ENCODE assay signal across 19 cellular contexts in the genomic region with DNA sequence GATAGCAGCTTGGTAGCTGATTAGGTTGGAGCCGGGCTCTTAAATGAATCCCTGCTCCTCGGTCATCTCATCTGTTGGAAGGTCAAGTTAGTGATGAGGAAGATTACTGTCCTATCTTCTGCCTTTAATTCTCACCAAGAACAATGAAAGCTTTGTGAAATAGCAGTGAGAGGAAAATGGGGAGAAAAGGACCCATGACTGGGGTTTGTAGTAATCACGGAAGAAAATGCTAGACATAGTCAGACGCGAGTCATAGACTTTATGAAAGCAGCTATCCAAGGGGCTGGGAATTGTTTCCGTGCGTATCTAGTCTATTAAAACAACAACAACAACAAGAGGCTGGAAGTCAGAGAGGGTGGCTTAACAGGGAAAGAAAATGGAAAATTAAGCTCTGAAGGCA. TPM values are rescaled to one million over a fixed set of nuclear protein-coding genes. Genes with fewer than 3 reads are reported as not detected.
DNase-seq lines count a peak whose midpoint lies in the region; ATAC-seq, FAIRE-seq and TF ChIP-seq lines count a peak whose summit lies in the region.
"Had no signal": no experiment of that assay in that cellular context is flagged by ENCODE, and none has a peak within 500 bp of the region (broad histone marks: within the 10 kb centered on the region; RNA-seq: fewer than 3 reads in every experiment).

No MANE protein-coding gene starts in this region.

- peaks cover 69% of the 10 kb centered on the region for H3K4me1 ChIP-seq in CD4-positive, CD25-positive, alpha-beta regulatory T cell (ENCODE audit: control insufficient read depth, insufficient read depth, low read length, poor library complexity, severe bottlenecking)

- POLR2A ChIA-PET in activated CD8-positive, alpha-beta T cell treated with anti-CD3 and anti-CD28 coated beads, Interleukin-2, amount 10 ng/mL, durations not matched to agents 7 days and 5 days (lab: Charles Lee), result interaction anchor here (2.0 kb wide), 1 partner anchor 16 kb away, joined by 8 read pairs; no protein-coding TSS in a partner anchor
- POLR2A ChIA-PET in HEK293T (lab: Yijun Ruan, JAX), result no interaction called here

- peaks cover 39 to 93% (median 77%) of the 10 kb centered on the region in 4 donors for H3K4me1 Mint-ChIP-seq in CD4-positive, CD25-positive, alpha-beta regulatory T cell
- peaks cover 91% of the 10 kb centered on the region for H3K4me1 Mint-ChIP-seq in activated CD8-positive, alpha-beta T cell treated with anti-CD3 and anti-CD28 coated beads, Interleukin-2, amount 10 ng/mL, durations not matched to agents 7 days and 5 days (ENCODE audit: low read depth)
- peaks cover 89 to 93% of the 10 kb centered on the region in 2 donors for H3K4me1 Mint-ChIP-seq in immature natural killer cell

- H3K4me3 Mint-ChIP-seq in CD4-positive, CD25-positive, alpha-beta regulatory T cell, result peak overlapping the region; percentile 0 to 58 (median 10)
- H3K4me3 Mint-ChIP-seq in activated CD8-positive, alpha-beta T cell treated with anti-CD3 and anti-CD28 coated beads, Interleukin-2, amount 10 ng/mL, durations not matched to agents 7 days and 5 days, result no peak overlapping the region
- peak overlapping the region; percentile 65 to 80 (median 65) for H3K4me3 Mint-ChIP-seq in immature natural killer cell

- DNase-seq in CD4-positive, CD25-positive, alpha-beta regulatory T cell, result no peak
- DNase-seq in Daoy (ENCODE audit: low read depth) (peak; percentile 13), immature natural killer cell (no peak), HEK293T (ENCODE audit: extremely low spot score) (no peak), HTR-8/SVneo (ENCODE audit: insufficient read length, low spot score) (no peak), NCI-H146 treated with DMSO at 0.1 percent for 48 hours (lab: John Stamatoyannopoulos, UW; ENCODE audit: unreplicated experiment) (no peak)
- DNase-seq in activated CD8-positive, alpha-beta T cell treated with anti-CD3 and anti-CD28 coated beads, Interleukin-2, amount 10 ng/mL, durations not matched to agents 7 days and 5 days, result no peak
- DNase-seq: activated effector memory CD4-positive, alpha-beta T cell treated with anti-CD3 and anti-CD28 coated beads, Interleukin-2, amount 50 U/mL, for 16 hours; amygdala; cerebellar nuclear complex; effector CD8-positive, alpha-beta T cell; Kasumi-1; NCI-H1092 treated with DMSO at 0.1 percent for 48 hours; NCI-H510A treated with DMSO at 0.1 percent for 48 hours; nucleus accumbens; WERI-Rb-1 had no signal

- peaks cover 1 to 21% (median 8%) of the 10 kb centered on the region in 7 donors for H3K9me3 Mint-ChIP-seq in CD4-positive, CD25-positive, alpha-beta regulatory T cell
- peaks cover 14% of the 10 kb centered on the region for H3K9me3 Mint-ChIP-seq in activated CD8-positive, alpha-beta T cell treated with anti-CD3 and anti-CD28 coated beads, Interleukin-2, amount 10 ng/mL, durations not matched to agents 7 days and 5 days (ENCODE audit: insufficient read depth)
- H3K9me3 Mint-ChIP-seq in immature natural killer cell, result no peaks in the 10 kb centered on the region

- peaks cover 60% of the 10 kb centered on the region for H3K36me3 Mint-ChIP-seq in CD4-positive, CD25-positive, alpha-beta regulatory T cell
- peaks cover 78% of the 10 kb centered on the region for H3K36me3 Mint-ChIP-seq in activated CD8-positive, alpha-beta T cell treated with anti-CD3 and anti-CD28 coated beads, Interleukin-2, amount 10 ng/mL, durations not matched to agents 7 days and 5 days (ENCODE audit: low read depth)
- H3K36me3 Mint-ChIP-seq in immature natural killer cell, result peaks cover 9 to 39% (median 18%) of the 10 kb centered on the region in 3 donors

- H3K27ac Mint-ChIP-seq in CD4-positive, CD25-positive, alpha-beta regulatory T cell, result peak overlapping the region; percentile 39 to 98 (median 83)
- H3K27ac Mint-ChIP-seq in activated CD8-positive, alpha-beta T cell treated with anti-CD3 and anti-CD28 coated beads, Interleukin-2, amount 10 ng/mL, durations not matched to agents 7 days and 5 days, result peak overlapping the region; percentile 4
- peak overlapping the region; percentile 89 to 95 (median 92) for H3K27ac Mint-ChIP-seq in immature natural killer cell

- no peak for FAIRE-seq in HTR-8/SVneo (lab: Jason Lieb, UNC)
- FAIRE-seq: D721Med had no signal

- no peak overlapping the region for H3K27ac ChIP-seq in CD4-positive, CD25-positive, alpha-beta regulatory T cell (ENCODE audit: insufficient read depth, low read length, poor library complexity, severe bottlenecking)
- H3K27ac ChIP-seq: tibial nerve, WERI-Rb-1 had no signal

- no peak for ATAC-seq in CD4-positive, CD25-positive, alpha-beta regulatory T cell (ENCODE audit: low read depth in 2 of 2)
- ATAC-seq in activated CD8-positive, alpha-beta T cell treated with anti-CD3 and anti-CD28 coated beads, Interleukin-2, amount 10 ng/mL, durations not matched to agents 7 days and 5 days, result no peak

- H3K36me3 ChIP-seq in CD4-positive, CD25-positive, alpha-beta regulatory T cell (ENCODE audit: control insufficient read depth, insufficient read depth, low read length), result peaks cover 46% of the 10 kb centered on the region
- H3K36me3 ChIP-seq: tibial nerve, WERI-Rb-1 had no signal

- CTCF ChIA-PET in activated CD8-positive, alpha-beta T cell treated with anti-CD3 and anti-CD28 coated beads, Interleukin-2, amount 10 ng/mL, durations not matched to agents 7 days and 5 days (lab: Charles Lee), result interaction anchor here (0.8 to 2.4 kb wide), 4 partner anchors 31 to 51 kb away, joined by 3 to 15 read pairs (median 4); no protein-coding TSS in a partner anchor
- CTCF ChIA-PET in HEK293T (lab: Yijun Ruan, JAX), result no interaction called here

- H3K4me3 ChIP-seq in CD4-positive, CD25-positive, alpha-beta regulatory T cell (ENCODE audit: low read depth, low read length), result no peak overlapping the region
- H3K4me3 ChIP-seq: tibial nerve had no signal

- peaks cover 5 to 8% of the 10 kb centered on the region in 2 experiments for H3K9me3 ChIP-seq in CD4-positive, CD25-positive, alpha-beta regulatory T cell (ENCODE audit: control insufficient read depth in 2 of 2, low read length in 2 of 2)

- no peaks in the 10 kb centered on the region for H3K27me3 Mint-ChIP-seq in CD4-positive, CD25-positive, alpha-beta regulatory T cell
- no peaks in the 10 kb centered on the region for H3K27me3 Mint-ChIP-seq in activated CD8-positive, alpha-beta T cell treated with anti-CD3 and anti-CD28 coated beads, Interleukin-2, amount 10 ng/mL, durations not matched to agents 7 days and 5 days (ENCODE audit: low read depth)
- H3K27me3 Mint-ChIP-seq in immature natural killer cell (ENCODE audit: low read depth in 3 of 3), result peaks cover 0 to 3% (median 2%) of the 10 kb centered on the region in 3 donors

- H3K27me3 ChIP-seq in CD4-positive, CD25-positive, alpha-beta regulatory T cell (ENCODE audit: control insufficient read depth, insufficient read depth, low read length), result no peaks in the 10 kb centered on the region
- H3K27me3 ChIP-seq: tibial nerve had no signal

TF ChIP-seq in HEK293T, 16 proteins besides CTCF, POLR2A, EP300 and RAD21:
- TF ChIP-seq, protein P1, sequence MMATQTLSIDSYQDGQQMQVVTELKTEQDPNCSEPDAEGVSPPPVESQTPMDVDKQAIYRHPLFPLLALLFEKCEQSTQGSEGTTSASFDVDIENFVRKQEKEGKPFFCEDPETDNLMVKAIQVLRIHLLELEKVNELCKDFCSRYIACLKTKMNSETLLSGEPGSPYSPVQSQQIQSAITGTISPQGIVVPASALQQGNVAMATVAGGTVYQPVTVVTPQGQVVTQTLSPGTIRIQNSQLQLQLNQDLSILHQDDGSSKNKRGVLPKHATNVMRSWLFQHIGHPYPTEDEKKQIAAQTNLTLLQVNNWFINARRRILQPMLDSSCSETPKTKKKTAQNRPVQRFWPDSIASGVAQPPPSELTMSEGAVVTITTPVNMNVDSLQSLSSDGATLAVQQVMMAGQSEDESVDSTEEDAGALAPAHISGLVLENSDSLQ (IDR thresholded peaks at IDR 0.05), result no peak
- TF ChIP-seq FOXA1 (IDR thresholded peaks at IDR 0.05), result no peak
- TF ChIP-seq ZNF384 (IDR thresholded peaks at IDR 0.05), result no peak
- no peak for TF ChIP-seq L3MBTL2 (conservative IDR thresholded peaks at IDR 0.05)
- TF ChIP-seq FOXM1 (IDR thresholded peaks at IDR 0.05; ENCODE audit: borderline replicate concordance), result no peak
- no peak for TF ChIP-seq SP1 (IDR thresholded peaks at IDR 0.05)
- TF ChIP-seq ARNT (IDR thresholded peaks at IDR 0.05), result no peak
- TF ChIP-seq FOXK2 (IDR thresholded peaks at IDR 0.05), result no peak
- no peak for TF ChIP-seq CTBP1 (IDR thresholded peaks at IDR 0.05; ENCODE audit: borderline replicate concordance)
- TF ChIP-seq NFRKB (IDR thresholded peaks at IDR 0.05), result no peak
- no peak for TF ChIP-seq BHLHE40 (IDR thresholded peaks at IDR 0.05; ENCODE audit: borderline replicate concordance)
- TF ChIP-seq SUZ12 (IDR thresholded peaks at IDR 0.05), result no peak
- TF ChIP-seq LEF1 (IDR thresholded peaks at IDR 0.05; ENCODE audit: borderline replicate concordance), result no peak
- TF ChIP-seq ELF4 (IDR thresholded peaks at IDR 0.05), result no peak
- TF ChIP-seq TARDBP (IDR thresholded peaks at IDR 0.05), result no peak
- no peak for TF ChIP-seq HDGF (IDR thresholded peaks at IDR 0.05; ENCODE audit: borderline replicate concordance)

RNA-seq across cellular contexts. Expression of a gene that starts 18.3 kb away (rescaled TPM):
- 275 TPM for total RNA-seq in CD4-positive, CD25-positive, alpha-beta regulatory T cell
- 10 to 100 TPM; 34.8 to 40.1 (median 36.9) TPM for polyA plus RNA-seq in CD4-positive, CD25-positive, alpha-beta regulatory T cell
- not detected in 2 replicates for total RNA-seq in Daoy (2014; rRNA removed; shearing (Covaris generic))
- total RNA-seq in activated CD8-positive, alpha-beta T cell treated with anti-CD3 and anti-CD28 coated beads, Interleukin-2, amount 10 ng/mL, durations not matched to agents 7 days and 5 days, result 10 to 100 TPM; 73.9 to 77.9 TPM
- polyA plus RNA-seq in immature natural killer cell, result 10 to 100 TPM; 26.7 to 90.9 (median 28.9) TPM
- total RNA-seq: H4 had no signal

Comparison
In these comparisons a context has a peak if more than half of its experiments do, and no peak if none do; other contexts are left out.
1. H3K27ac Mint-ChIP-seq: peak in every context shown above with its lines; median percentile 92 in immature natural killer cell; 83 in CD4-positive, CD25-positive, alpha-beta regulatory T cell; 4 in activated CD8-positive, alpha-beta T cell treated with anti-CD3 and anti-CD28 coated beads, Interleukin-2, amount 10 ng/mL, durations not matched to agents 7 days and 5 days.
2. RNA of a gene that starts 18.3 kb away (total RNA-seq): 275 TPM in CD4-positive, CD25-positive, alpha-beta regulatory T cell (single experiment) and 73.9 to 77.9 TPM in activated CD8-positive, alpha-beta T cell treated with anti-CD3 and anti-CD28 coated beads, Interleukin-2, amount 10 ng/mL, durations not matched to agents 7 days and 5 days; not detected in Daoy; every median in the first group is over 10 times any median in the second.